Comparison of ENCODE assay signal across 8 cellular contexts in genomic region chr2:241103176-241103595, GRCh38. TPM values are rescaled to one million over a fixed set of nuclear protein-coding genes. Genes with fewer than 3 reads are reported as not detected.
A peak's percentile ranks its signal among the peaks of the same experiment; 100 is the strongest.
DNase-seq lines count a peak whose midpoint lies in the region; ATAC-seq lines count a peak whose summit lies in the region.

No MANE protein-coding gene starts in this region.

- H3K36me3 Mint-ChIP-seq in activated CD4-positive, alpha-beta T cell treated with anti-CD3 and anti-CD28 coated beads, Interleukin-2, amount 10 ng/mL, durations not matched to agents 24 days and 14 days (ENCODE audit: low read depth) = peaks cover 36% of the 10 kb centered on the region
- H3K36me3 Mint-ChIP-seq in activated naive CD4-positive, alpha-beta T cell treated with anti-CD3 and anti-CD28 coated beads, Interleukin-2, amount 50 U/mL, for 72 hours = peaks cover 12 to 18% of the 10 kb centered on the region in 2 donors

- peak overlapping the region; percentile 76 for H3K27ac ChIP-seq in stomach smooth muscle (ENCODE audit: low read length)

- intact Hi-C loops in activated CD4-positive, alpha-beta T cell treated with anti-CD3 and anti-CD28 coated beads, Interleukin-2, amount 10 ng/mL, durations not matched to agents 24 days and 14 days (cut with micrococcal nuclease) = loop anchor here (5.0 kb wide), 2 partner anchors 114 to 534 kb away; partner anchors contain the start of genes ATG4B and THAP4

- peak overlapping the region; percentile 94 for H3K4me3 Mint-ChIP-seq in activated CD4-positive, alpha-beta T cell treated with anti-CD3 and anti-CD28 coated beads, Interleukin-2, amount 10 ng/mL, durations not matched to agents 24 days and 14 days

- H3K27ac Mint-ChIP-seq in activated CD4-positive, alpha-beta T cell treated with anti-CD3 and anti-CD28 coated beads, Interleukin-2, amount 10 ng/mL, durations not matched to agents 24 days and 14 days = peak overlapping the region; percentile 98
- H3K27ac Mint-ChIP-seq in activated naive CD4-positive, alpha-beta T cell treated with anti-CD3 and anti-CD28 coated beads, Interleukin-2, amount 50 U/mL, for 72 hours = peak overlapping the region; percentile 98

- H3K9me3 ChIP-seq in stomach smooth muscle (ENCODE audit: control insufficient read depth in 2 of 2, low read length in 2 of 2) = no peaks in the 10 kb centered on the region

- no peaks in the 10 kb centered on the region for H3K27me3 ChIP-seq in stomach smooth muscle (ENCODE audit: control insufficient read depth in 1 of 2, insufficient read depth in 2 of 2, low read length in 2 of 2)

- no peak for DNase-seq in activated CD4-positive, alpha-beta T cell treated with anti-CD3 and anti-CD28 coated beads, Interleukin-2, amount 10 ng/mL, durations not matched to agents 24 days and 14 days
- DNase-seq in activated CD4-positive, alpha-beta T cell treated with anti-CD3 and anti-CD28 coated beads, Interleukin-2, amount 50 U/mL, for 1 hour = no peak
- no peak for DNase-seq in activated naive CD4-positive, alpha-beta T cell treated with anti-CD3 and anti-CD28 coated beads, Interleukin-2, amount 50 U/mL, for 72 hours (ENCODE audit: low spot score in 2 of 2)
- DNase-seq in islet precursor cell (peak; percentile 14), cerebellar cortex (ENCODE audit: low spot score) (no peak), T-helper 9 cell (no peak)

- peak overlapping the region; percentile 58 to 93 for H3K4me3 ChIP-seq in stomach smooth muscle (ENCODE audit: low read length in 2 of 2)

- H3K36me3 ChIP-seq in stomach smooth muscle (ENCODE audit: control insufficient read depth in 2 of 2, insufficient read depth in 2 of 2, low read length in 2 of 2) = peaks cover 0 to 7% of the 10 kb centered on the region in 2 donors

- H3K4me1 ChIP-seq in stomach smooth muscle (ENCODE audit: control insufficient read depth, insufficient read depth, low read length) = peaks cover 21% of the 10 kb centered on the region

- peak overlapping the region; percentile 77 to 95 for H3K9ac ChIP-seq in stomach smooth muscle (ENCODE audit: low read length in 2 of 2)

- H3K27me3 Mint-ChIP-seq in activated CD4-positive, alpha-beta T cell treated with anti-CD3 and anti-CD28 coated beads, Interleukin-2, amount 10 ng/mL, durations not matched to agents 24 days and 14 days = no peaks in the 10 kb centered on the region

- peaks cover 29% of the 10 kb centered on the region for H3K4me1 Mint-ChIP-seq in activated CD4-positive, alpha-beta T cell treated with anti-CD3 and anti-CD28 coated beads, Interleukin-2, amount 10 ng/mL, durations not matched to agents 24 days and 14 days

- no peaks in the 10 kb centered on the region for H3K9me3 Mint-ChIP-seq in activated CD4-positive, alpha-beta T cell treated with anti-CD3 and anti-CD28 coated beads, Interleukin-2, amount 10 ng/mL, durations not matched to agents 24 days and 14 days
- H3K9me3 Mint-ChIP-seq in activated naive CD4-positive, alpha-beta T cell treated with anti-CD3 and anti-CD28 coated beads, Interleukin-2, amount 50 U/mL, for 72 hours = no peaks in the 10 kb centered on the region

- ATAC-seq in activated naive CD4-positive, alpha-beta T cell treated with anti-CD3 and anti-CD28 coated beads, Interleukin-2, amount 50 U/mL, for 72 hours = no peak
- ATAC-seq in GM18867 (IDR thresholded peaks at IDR 0.05; ENCODE audit: unreplicated experiment) = no peak

RNA-seq across cellular contexts. Expression of gene MTERF4, which starts 1.1 kb away (rescaled TPM):
- total RNA-seq in activated CD4-positive, alpha-beta T cell treated with anti-CD3 and anti-CD28 coated beads, Interleukin-2, amount 10 ng/mL, durations not matched to agents 24 days and 14 days = 39.3 and 43.9 TPM in 2 replicates
- total RNA-seq in activated naive CD4-positive, alpha-beta T cell treated with anti-CD3 and anti-CD28 coated beads, Interleukin-2, amount 50 U/mL, for 72 hours = 10 to 100 TPM; 37.8 to 47.1 TPM

RNA-seq across cellular contexts. Expression of gene PASK, which starts 46.1 kb away (rescaled TPM):
- total RNA-seq in activated CD4-positive, alpha-beta T cell treated with anti-CD3 and anti-CD28 coated beads, Interleukin-2, amount 10 ng/mL, durations not matched to agents 24 days and 14 days = 87.5 and 92.0 TPM in 2 replicates
- total RNA-seq in activated naive CD4-positive, alpha-beta T cell treated with anti-CD3 and anti-CD28 coated beads, Interleukin-2, amount 50 U/mL, for 72 hours = 10 to 100 TPM; 67.6 to 95.3 TPM

RNA-seq across cellular contexts. Expression of gene PPP1R7, which starts 47.1 kb away (rescaled TPM):
- total RNA-seq in activated CD4-positive, alpha-beta T cell treated with anti-CD3 and anti-CD28 coated beads, Interleukin-2, amount 10 ng/mL, durations not matched to agents 24 days and 14 days = 111 and 113 TPM in 2 replicates
- 10 to 100 TPM; 81.6 to 98.9 TPM for total RNA-seq in activated naive CD4-positive, alpha-beta T cell treated with anti-CD3 and anti-CD28 coated beads, Interleukin-2, amount 50 U/mL, for 72 hours
